ENCODE assay signal across 1 cellular context in genomic region chr12:82832091-82832490, GRCh38.
TF ChIP-seq lines count a peak whose summit lies in the region.

No MANE protein-coding gene starts in this region.

TF ChIP-seq in SK-N-SH treated with all-trans-retinoic acid at 6 μM for 48 hours, 23 proteins besides CTCF, POLR2A, EP300 and RAD21 (continued from another document):
- TF ChIP-seq BACH2 (CRISPR knock-in tag; IDR thresholded peaks at IDR 0.05; ENCODE audit: borderline replicate concordance) (no peak), GLIS3 (CRISPR knock-in tag; IDR thresholded peaks at IDR 0.05) (no peak), ZFP30 (CRISPR knock-in tag; IDR thresholded peaks at IDR 0.05) (no peak), ISL1 (CRISPR knock-in tag; IDR thresholded peaks at IDR 0.05) (no peak)
